Comparison of ENCODE assay signal across 15 cellular contexts in genomic region chr15:58608711-58609110, GRCh38.
"Had no signal": no experiment of that assay in that cellular context is flagged by ENCODE, and none has a peak within 500 bp of the region (broad histone marks: within the 10 kb centered on the region; RNA-seq: fewer than 3 reads in every experiment).

No MANE protein-coding gene starts in this region.

- H3K4me3 Mint-ChIP-seq: activated CD4-positive, alpha-beta memory T cell treated with anti-CD3 and anti-CD28 coated beads, Interleukin-2, amount 10 ng/mL, durations not matched to agents 7 days and 5 days; activated naive CD4-positive, alpha-beta T cell treated with anti-CD3 and anti-CD28 coated beads for 36 hours; activated T-helper 1 cell treated with anti-CD3 and anti-CD28 coated beads, Interleukin-12 subunit alpha, Interleukin-12 subunit beta, Interleukin-2, Interleukin-4 antibody, amounts not matched to agents 30 ng/mL and 10 ng/mL and 1 ng/mL, durations not matched to agents 14 hours and 24 hours and 36 hours; stimulated activated memory B cell treated with anti-CD40 and anti-IgM and Interleukin-4, amounts not matched to agents 10 μg/mL and 1 μg/mL and 100 μg/mL, for 72 hours had no signal

- H3K27me3 Mint-ChIP-seq: activated CD4-positive, alpha-beta memory T cell treated with anti-CD3 and anti-CD28 coated beads, Interleukin-2, amount 10 ng/mL, durations not matched to agents 7 days and 5 days; naive thymus-derived CD8-positive, alpha-beta T cell; progenitor cell of endocrine pancreas; stimulated activated memory B cell treated with anti-CD40 and anti-IgM and Interleukin-4, amounts not matched to agents 10 μg/mL and 1 μg/mL and 100 μg/mL, for 72 hours had no signal

- DNase-seq: activated CD4-positive, alpha-beta memory T cell treated with anti-CD3 and anti-CD28 coated beads, Interleukin-2, amount 10 ng/mL, durations not matched to agents 7 days and 5 days; activated CD8-positive, alpha-beta memory T cell treated with anti-CD3 and anti-CD28 coated beads, Interleukin-2, amount 50 U/mL, for 4 hours; activated naive CD4-positive, alpha-beta T cell treated with anti-CD3 and anti-CD28 coated beads for 36 hours; amniotic stem cell; body of pancreas; cerebellar nuclear complex; glutamatergic neuron; nucleus accumbens; right cardiac atrium; T-helper 9 cell; tibial artery had no signal

- H3K27ac ChIP-seq: body of pancreas, tibial artery had no signal

- H3K27me3 ChIP-seq: body of pancreas, tibial artery had no signal

- H3K9me3 Mint-ChIP-seq: activated naive CD4-positive, alpha-beta T cell treated with anti-CD3 and anti-CD28 coated beads for 36 hours had no signal

- H3K9me3 ChIP-seq: body of pancreas had no signal

- H3K4me3 ChIP-seq: body of pancreas, tibial artery had no signal

- H3K4me1 ChIP-seq: tibial artery had no signal

- ATAC-seq: body of pancreas; right cardiac atrium; stimulated activated memory B cell treated with anti-CD40 and anti-IgM and Interleukin-4, amounts not matched to agents 10 μg/mL and 1 μg/mL and 100 μg/mL, for 72 hours had no signal

- H3K27ac Mint-ChIP-seq: activated naive CD4-positive, alpha-beta T cell treated with anti-CD3 and anti-CD28 coated beads for 36 hours; activated T-helper 1 cell treated with anti-CD3 and anti-CD28 coated beads, Interleukin-12 subunit alpha, Interleukin-12 subunit beta, Interleukin-2, Interleukin-4 antibody, amounts not matched to agents 30 ng/mL and 10 ng/mL and 1 ng/mL, durations not matched to agents 14 hours and 24 hours and 36 hours; progenitor cell of endocrine pancreas; stimulated activated memory B cell treated with anti-CD40 and anti-IgM and Interleukin-4, amounts not matched to agents 10 μg/mL and 1 μg/mL and 100 μg/mL, for 72 hours had no signal

- H3K4me1 Mint-ChIP-seq: stimulated activated memory B cell treated with anti-CD40 and anti-IgM and Interleukin-4, amounts not matched to agents 10 μg/mL and 1 μg/mL and 100 μg/mL, for 72 hours had no signal
